9 cellular contexts compared by ENCODE assay signal in the genomic region with DNA sequence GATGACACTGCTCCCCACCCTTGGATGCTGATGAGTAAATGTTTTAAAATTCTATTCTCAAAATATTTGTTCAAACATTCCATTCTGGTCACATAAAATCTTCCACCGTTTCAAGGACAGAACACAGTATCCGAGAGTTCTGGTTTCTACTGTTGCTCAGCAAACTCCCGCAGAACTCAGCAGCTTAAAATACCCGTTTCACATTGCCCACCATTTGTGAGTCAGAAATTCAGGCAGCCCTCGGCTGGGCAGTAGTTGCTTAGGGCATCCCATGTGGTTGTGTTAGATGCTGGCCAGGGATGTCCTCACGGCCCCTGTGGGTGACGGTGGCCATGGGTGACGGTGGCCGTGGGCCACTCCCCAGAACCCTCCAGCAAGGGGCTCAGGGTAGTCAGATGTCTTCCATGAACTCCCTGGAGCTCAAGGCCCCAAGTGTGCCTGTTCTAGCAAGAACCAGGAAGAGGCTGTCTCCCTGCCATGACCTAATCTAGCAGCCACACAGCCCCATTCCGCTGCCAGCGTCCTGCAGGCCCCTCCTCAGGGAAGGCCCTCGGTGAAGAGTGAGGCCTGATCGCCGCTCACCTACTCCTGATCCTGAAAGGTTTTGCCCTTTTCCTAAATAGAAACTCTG. TPM values are rescaled to one million over a fixed set of nuclear protein-coding genes. Genes with fewer than 3 reads are reported as not detected.
DNase-seq lines count a peak whose midpoint lies in the region; ATAC-seq, FAIRE-seq and TF ChIP-seq lines count a peak whose summit lies in the region.
"Had no signal": no experiment of that assay in that cellular context is flagged by ENCODE, and none has a peak within 500 bp of the region (broad histone marks: within the 10 kb centered on the region; RNA-seq: fewer than 3 reads in every experiment).

No MANE protein-coding gene starts in this region.

- TF ChIP-seq CTCF in right atrium auricular region (IDR thresholded peaks at IDR 0.05) = no peak

- peaks cover 30% of the 10 kb centered on the region for H3K4me1 ChIP-seq in adipocyte (ENCODE audit: control insufficient read depth, insufficient read depth, low read length)
- H3K4me1 ChIP-seq in right atrium auricular region = peaks cover 0 to 48% of the 10 kb centered on the region in 2 donors
- H3K4me1 ChIP-seq in rectal smooth muscle tissue (ENCODE audit: control insufficient read depth, insufficient read depth, low read length) = peaks cover 23% of the 10 kb centered on the region

- H3K36me3 ChIP-seq in adipocyte (ENCODE audit: control insufficient read depth, insufficient read depth, low read length, severe bottlenecking) (peaks cover 29% of the 10 kb centered on the region), right atrium auricular region (peaks cover 10% of the 10 kb centered on the region), rectal smooth muscle tissue (ENCODE audit: control insufficient read depth, insufficient read depth, low read length) (no peaks in the 10 kb centered on the region)

- DNase-seq in ELR (ENCODE audit: low read depth) (peak; percentile 79), adipocyte (ENCODE audit: low read depth) (peak; percentile 79), right atrium auricular region (ENCODE audit: low spot score) (no peak), frontal cortex (ENCODE audit: low spot score in 2 of 2) (no peak), hypothalamus (lab: John Stamatoyannopoulos, UW) (no peak), NCI-H1694 (lab: John Stamatoyannopoulos, UW) (no peak)

- ATAC-seq in HG02623 (IDR thresholded peaks at IDR 0.05; ENCODE audit: unreplicated experiment) = no peak

- H3K9ac ChIP-seq in adipocyte (ENCODE audit: low read length) = peak overlapping the region; percentile 71
- H3K9ac ChIP-seq in rectal smooth muscle tissue (ENCODE audit: low read length) = no peak overlapping the region

- H3K9me3 ChIP-seq in adipocyte (ENCODE audit: control insufficient read depth, low read length) (no peaks in the 10 kb centered on the region), right atrium auricular region (no peaks in the 10 kb centered on the region)

- H3K27ac ChIP-seq in right atrium auricular region = peak overlapping the region; percentile 69 to 75
- peak overlapping the region; percentile 80 for H3K27ac ChIP-seq in rectal smooth muscle tissue (ENCODE audit: low read depth, low read length)

- no peaks in the 10 kb centered on the region for H3K27me3 ChIP-seq in adipocyte (replicated peaks; ENCODE audit: control insufficient read depth, insufficient read depth, low read length)
- no peaks in the 10 kb centered on the region for H3K27me3 ChIP-seq in right atrium auricular region
- no peaks in the 10 kb centered on the region for H3K27me3 ChIP-seq in rectal smooth muscle tissue (ENCODE audit: control insufficient read depth, insufficient read depth, low read length)

- FAIRE-seq in frontal cortex (lab: Jason Lieb, UNC) = no peak

- peak overlapping the region; percentile 30 for H3K4me3 ChIP-seq in adipocyte (ENCODE audit: low read length)
- no peak overlapping the region for H3K4me3 ChIP-seq in right atrium auricular region
- H3K4me3 ChIP-seq in rectal smooth muscle tissue (ENCODE audit: low read length) = peak overlapping the region; percentile 32

RNA-seq across cellular contexts. Expression of a gene that starts 17.3 kb away (rescaled TPM):
- total RNA-seq in right atrium auricular region (100 to 1,000 TPM in 1 of 2 donors, 10 to 100 TPM in 1; 84.1 to 130 TPM), frontal cortex (19.6 TPM)

RNA-seq across cellular contexts. Expression of a gene that starts 45.4 kb away (rescaled TPM):
- not detected for total RNA-seq in right atrium auricular region
- not detected for total RNA-seq in frontal cortex
- total RNA-seq: mucosa of gallbladder had no signal

Comparison
In these comparisons a context has a peak if more than half of its experiments do, and no peak if none do; other contexts are left out.
1. DNase-seq: peak in ELR (single experiment) and adipocyte (single experiment); none in right atrium auricular region (single experiment), frontal cortex (0 of 2), hypothalamus (0 of 51) and NCI-H1694 (single experiment).
2. H3K4me3 ChIP-seq: peak in adipocyte (single experiment) and rectal smooth muscle tissue (single experiment); none in right atrium auricular region (0 of 2).